In genomic region chr12:71746983-71747611, GRCh38 we compare ENCODE assay signal across 8 cellular contexts. TPM values are rescaled to one million over a fixed set of nuclear protein-coding genes. Genes with fewer than 3 reads are reported as not detected.
A peak's percentile ranks its signal among the peaks of the same experiment; 100 is the strongest.
DNase-seq lines count a peak whose midpoint lies in the region; ATAC-seq, FAIRE-seq and TF ChIP-seq lines count a peak whose summit lies in the region.

No MANE protein-coding gene starts in this region.

- no peak overlapping the region for H3K18ac ChIP-seq in IMR-90 (ENCODE audit: low read depth, low read length)

- no peak overlapping the region for H3K27ac ChIP-seq in IMR-90 (ENCODE audit: insufficient read depth, low read length)
- H3K27ac ChIP-seq in PC-9: no peak overlapping the region
- no peak overlapping the region for H3K27ac ChIP-seq in ovary

- no peak for TF ChIP-seq EP300 in ovary (IDR thresholded peaks at IDR 0.05)

- no peak overlapping the region for H3K4me2 ChIP-seq in IMR-90 (ENCODE audit: low read depth, low read length)
- H3K4me2 ChIP-seq in PC-9: no peak overlapping the region

- H3K4me1 ChIP-seq in IMR-90 (ENCODE audit: control insufficient read depth, insufficient read depth, low read length): no peaks in the 10 kb centered on the region
- H3K4me1 ChIP-seq in PC-9 (replicated peaks; ENCODE audit: insufficient read depth): no peaks in the 10 kb centered on the region
- no peaks in the 10 kb centered on the region for H3K4me1 ChIP-seq in ovary (ENCODE audit: insufficient read depth)

- TF ChIP-seq RAD21 in IMR-90 (IDR thresholded peaks at IDR 0.05; ENCODE audit: low read length): peak; percentile 88

- CTCF ChIA-PET in IMR-90 (lab: Yijun Ruan, JAX): interaction anchor here (0.6 to 2.3 kb wide), 15 partner anchors 8 to 1495 kb away, joined by 3 to 11 read pairs (median 4); partner anchors contain the start of genes RAB21, THAP2 and ZFC3H1
- CTCF ChIA-PET in PC-9 (lab: Charles Lee): interaction anchor here (0.6 to 2.5 kb wide), 11 partner anchors 12 to 529 kb away, joined by 3 to 17 read pairs (median 5); partner anchors contain the start of genes TBC1D15, TMEM19 and ZFC3H1

- H2AK9ac ChIP-seq in IMR-90 (replicated peaks; ENCODE audit: low read depth, low read length, poor library complexity): no peak overlapping the region

- in situ Hi-C loops in IMR-90 (cut with MboI; ENCODE audit: low sequenced_read_pairs): loop anchor here (10.0 kb wide), 1 partner anchor 332 kb away; no protein-coding TSS in a partner anchor

- H2BK120ac ChIP-seq in IMR-90 (ENCODE audit: low read depth, low read length): no peak overlapping the region

- no peaks in the 10 kb centered on the region for H3K9me1 ChIP-seq in IMR-90 (ENCODE audit: insufficient read depth, low read length)

- H3K9ac ChIP-seq in IMR-90 (ENCODE audit: low read depth, low read length): no peak overlapping the region

- no peak overlapping the region for H2BK5ac ChIP-seq in IMR-90 (ENCODE audit: low read depth, low read length, poor library complexity, severe bottlenecking)

- H4K5ac ChIP-seq in IMR-90 (ENCODE audit: low read depth, low read length): no peak overlapping the region

- TF ChIP-seq CTCF in GM10266 (IDR thresholded peaks at IDR 0.05; ENCODE audit: control insufficient read depth, insufficient read depth, low read depth, missing control alignments) (peak; percentile 88), IMR-90 (conservative IDR thresholded peaks at IDR 0.05; ENCODE audit: low read depth, low read length) (peak; percentile 88), PC-9 (conservative IDR thresholded peaks at IDR 0.05) (peak; percentile 91), ovary (IDR thresholded peaks at IDR 0.05) (peak; percentile 33 to 64 (median 56))

- H3K14ac ChIP-seq in IMR-90 (replicated peaks; ENCODE audit: low read depth, low read length): no peak overlapping the region

- BruUV-seq in IMR-90 (replicated peaks; lab: Mats Ljungman, UMichigan): no TSS peak
- BruUV-seq in PC-9 (replicated peaks; lab: Mats Ljungman, UMichigan): no TSS peak

- H3K4me3 ChIP-seq in IMR-90 (ENCODE audit: insufficient read depth, low read depth, low read length) (no peak overlapping the region), PC-9 (no peak overlapping the region), ovary (no peak overlapping the region)

- H3K27me3 ChIP-seq in IMR-90 (ENCODE audit: control insufficient read depth, insufficient read depth, low read length) (peaks cover 24% of the 10 kb centered on the region), PC-9 (ENCODE audit: insufficient read depth, low read depth) (peaks cover 8% of the 10 kb centered on the region; the same call in 1 of the 2 replicates), ovary (no peaks in the 10 kb centered on the region)

- no peak overlapping the region for H4K91ac ChIP-seq in IMR-90 (ENCODE audit: insufficient read depth, low read depth, low read length)

- POLR2A ChIA-PET in IMR-90 (lab: Charles Lee; ENCODE audit: unreplicated experiment): interaction anchor here (0.5 to 0.7 kb wide), 2 partner anchors 101 to 292 kb away, joined by 4 to 5 read pairs; no protein-coding TSS in a partner anchor
- POLR2A ChIA-PET in PC-9 (lab: Charles Lee; ENCODE audit: unreplicated experiment): interaction anchor here (0.6 to 1.0 kb wide), 5 partner anchors 61 to 991 kb away, joined by 3 to 9 read pairs (median 4); partner anchors contain the start of gene TMEM19

- no CpG with 5 or more reads among the region's 4 CpGs for WGBS in IMR-90 (ENCODE audit: extremely low coverage in 2 of 2, insufficient read length in 1 of 2), 2 experiments
- WGBS in ovary, 3 donors: 22 to 36% (median 23%) methylated on average over 4 of the region's 4 CpGs

- no peak overlapping the region for H4K8ac ChIP-seq in IMR-90 (ENCODE audit: low read depth in 2 of 2, low read length in 2 of 2)

- H3K23ac ChIP-seq in IMR-90 (ENCODE audit: low read depth, low read length): no peak overlapping the region

- no peaks in the 10 kb centered on the region for H3K9me2 ChIP-seq in PC-9 (ENCODE audit: insufficient read depth)

- H3K79me1 ChIP-seq in IMR-90 (ENCODE audit: low read depth in 1 of 2, low read length in 2 of 2): no peaks in the 10 kb centered on the region

- peak; percentile 37 for DNase-seq in GM10266 (ENCODE audit: extremely low spot score)
- peak; percentile 73 for DNase-seq in IMR-90
- peak; percentile 30 to 60 for DNase-seq in PC-9
- DNase-seq in activated T-helper 9 cell treated with anti-CD3 and anti-CD28 coated beads, Interleukin-2, amount 50 U/mL, for 16 hours (ENCODE audit: low read depth): peak; percentile 10
- DNase-seq in frontal cortex (ENCODE audit: low spot score in 2 of 2): peak in 1 of 2 donors; percentile 36
- DNase-seq in ovary: peak in 3 of 5 donors; percentile 23 to 36 (median 31)
- DNase-seq in ecto neural progenitor cell (ENCODE audit: low spot score): no peak

- H4K20me1 ChIP-seq in IMR-90 (ENCODE audit: insufficient read depth, low read length) (no peaks in the 10 kb centered on the region), PC-9 (ENCODE audit: insufficient read depth) (no peaks in the 10 kb centered on the region)

- ATAC-seq in GM21737 (IDR thresholded peaks at IDR 0.05; ENCODE audit: unreplicated experiment) (peak; percentile 74), IMR-90 (ENCODE audit: low read depth) (peak; percentile 97)

- H3F3A ChIP-seq in PC-9 (ENCODE audit: insufficient read depth, low read depth): no peaks in the 10 kb centered on the region

- no peak overlapping the region for H2BK20ac ChIP-seq in IMR-90 (ENCODE audit: low read depth, low read length)

- intact Hi-C loops in IMR-90 (cut with micrococcal nuclease): loop anchor here (1.0 to 10.0 kb wide), 4 partner anchors 85 to 332 kb away; partner anchors contain the start of genes THAP2 and ZFC3H1
- intact Hi-C loops in PC-9 (cut with micrococcal nuclease; ENCODE audit: unreplicated experiment): loop anchor here (1.0 to 10.0 kb wide), 6 partner anchors 82 to 1014 kb away; partner anchors contain the start of gene THAP2
- intact Hi-C loops in ovary (cut with DNase I): loop anchor here in 1 of 4 donors (5.0 kb wide), 1 partner anchor 330 kb away; no protein-coding TSS in a partner anchor

- H2AFZ ChIP-seq in IMR-90 (replicated peaks; ENCODE audit: low read length, poor library complexity) (no peak overlapping the region), PC-9 (no peak overlapping the region)

- no peaks in the 10 kb centered on the region for H3K36me3 ChIP-seq in IMR-90 (ENCODE audit: control insufficient read depth, insufficient read depth, low read length)
- no peaks in the 10 kb centered on the region for H3K36me3 ChIP-seq in PC-9 (ENCODE audit: low read depth)
- no peaks in the 10 kb centered on the region for H3K36me3 ChIP-seq in ovary

- no peak overlapping the region for H2AK5ac ChIP-seq in IMR-90 (ENCODE audit: low read depth, low read length)

- dilution Hi-C loops in IMR-90 (cut with HindIII; ENCODE audit: low sequenced_read_pairs, unreplicated experiment): no loop called here

- H3K56ac ChIP-seq in IMR-90 (ENCODE audit: extremely low read depth, insufficient read depth, low read length): no peak overlapping the region

- no peak overlapping the region for H3K4ac ChIP-seq in IMR-90 (ENCODE audit: low read depth, low read length)

- no peak overlapping the region for H2BK15ac ChIP-seq in IMR-90 (ENCODE audit: low read depth, low read length)

- H3K79me2 ChIP-seq in PC-9 (ENCODE audit: low read depth): no peaks in the 10 kb centered on the region

- no peaks in the 10 kb centered on the region for H3K9me3 ChIP-seq in IMR-90 (ENCODE audit: control insufficient read depth, insufficient read depth, low read length)
- no peaks in the 10 kb centered on the region for H3K9me3 ChIP-seq in PC-9 (ENCODE audit: insufficient read depth, low read depth)
- no peaks in the 10 kb centered on the region for H3K9me3 ChIP-seq in ovary

- FAIRE-seq in frontal cortex (lab: Jason Lieb, UNC): peak; percentile 56

- no peak for TF ChIP-seq POLR2A in IMR-90 (IDR thresholded peaks at IDR 0.05; ENCODE audit: low read depth, low read length)
- TF ChIP-seq POLR2A in ovary (IDR thresholded peaks at IDR 0.05): no peak

TF ChIP-seq in IMR-90, 13 proteins besides CTCF, POLR2A, EP300 and RAD21:
- TF ChIP-seq USF2 (IDR thresholded peaks at IDR 0.05; ENCODE audit: low read depth, low read length) (no peak), CEBPB (IDR thresholded peaks at IDR 0.05; ENCODE audit: low read depth, low read length) (peak; percentile 61; the same call in 1 of the 2 replicates), SMC3 (IDR thresholded peaks at IDR 0.05; ENCODE audit: low read depth, low read length) (peak; percentile 72), RCOR1 (IDR thresholded peaks at IDR 0.05; ENCODE audit: insufficient replicate concordance, low read length) (no peak), MAFK (IDR thresholded peaks at IDR 0.05; ENCODE audit: low read depth, low read length) (no peak)
TF ChIP-seq in IMR-90: peak in this region for 2.

RNA-seq across cellular contexts. Expression of gene RAB21, which starts 7.6 kb away (rescaled TPM):
- 13.8 and 30.8 TPM in 2 replicates for total RNA-seq in IMR-90 (2012; rRNA removed)
- polyA plus RNA-seq in IMR-90 (2012; rRNA removed): 9.9 and 15.0 TPM in 2 replicates
- 0.41 and 0.46 TPM in 2 replicates for polyA plus RNA-seq in IMR-90 (2012; cell fraction: cytosol; rRNA removed)
- 0.22 and 6.1 TPM in 2 replicates for polyA plus RNA-seq in IMR-90 (2012; cell fraction: nucleus; rRNA removed; ENCODE audit: low replicate concordance)
- 37.6 and 47.2 TPM in 2 replicates for total RNA-seq in PC-9 (2021)
- total RNA-seq in frontal cortex: 14.3 TPM
- 10 to 100 TPM in 5 of 7 donors, 1 to 10 TPM in 2; 8.8 to 77.0 (median 66.2) TPM for total RNA-seq in ovary
- polyA plus RNA-seq in ovary: 10 to 100 TPM; 20.4 to 64.3 TPM
